9 cellular contexts compared by ENCODE assay signal in genomic region chr1:28144203-28145135, GRCh38. TPM values are rescaled to one million over a fixed set of nuclear protein-coding genes. Genes with fewer than 3 reads are reported as not detected.
DNase-seq lines count a peak whose midpoint lies in the region; ATAC-seq and TF ChIP-seq lines count a peak whose summit lies in the region.
"Had no signal": no experiment of that assay in that cellular context is flagged by ENCODE, and none has a peak within 500 bp of the region (broad histone marks: within the 10 kb centered on the region; RNA-seq: fewer than 3 reads in every experiment).

No MANE protein-coding gene starts in this region.

- DNase-seq in activated CD4-positive, alpha-beta T cell treated with anti-CD3 and anti-CD28 coated beads, Interleukin-2, amount 10 ng/mL, durations not matched to agents 7 days and 5 days = peak; percentile 11
- no peak for DNase-seq in activated CD4-positive, alpha-beta T cell treated with anti-CD3 and anti-CD28 coated beads, Interleukin-2, amount 50 U/mL, for 4 hours
- DNase-seq in RKO (ENCODE audit: low spot score) = peak; percentile 30
- DNase-seq in left lung = no peak
- DNase-seq in heart left ventricle = no peak
- no peak for DNase-seq in immature natural killer cell
- DNase-seq in right atrium auricular region (ENCODE audit: low spot score) = no peak

- ATAC-seq in HG02763 (IDR thresholded peaks at IDR 0.05; ENCODE audit: unreplicated experiment) (peak; percentile 60), left lung (peak; percentile 49), heart left ventricle (no peak)

- TF ChIP-seq POLR2A in heart left ventricle (IDR thresholded peaks at IDR 0.05) = no peak

- no peak overlapping the region for H3K4me3 ChIP-seq in left lung
- H3K4me3 ChIP-seq in heart left ventricle = no peak overlapping the region
- H3K4me3 ChIP-seq in right atrium auricular region = no peak overlapping the region

- intact Hi-C loops in left lung (cut with DNase I) = no loop called here
- intact Hi-C loops in heart left ventricle (cut with DNase I) = no loop called here

- no peak overlapping the region for H3K27ac Mint-ChIP-seq in activated CD4-positive, alpha-beta T cell treated with anti-CD3 and anti-CD28 coated beads, Interleukin-2, amount 10 ng/mL, durations not matched to agents 7 days and 5 days
- no peak overlapping the region for H3K27ac Mint-ChIP-seq in immature natural killer cell

- H3K4me1 ChIP-seq in left lung (peaks cover 0 to 47% of the 10 kb centered on the region in 2 donors), heart left ventricle (peaks cover 0 to 12% (median 0%) of the 10 kb centered on the region in 12 donors), right atrium auricular region (no peaks in the 10 kb centered on the region)

- H3K36me3 ChIP-seq in left lung = peaks cover 0 to 26% of the 10 kb centered on the region in 2 donors
- peaks cover 0 to 8% (median 0%) of the 10 kb centered on the region in 9 donors for H3K36me3 ChIP-seq in heart left ventricle
- H3K36me3 ChIP-seq in right atrium auricular region = no peaks in the 10 kb centered on the region

- H3K27me3 Mint-ChIP-seq in activated CD4-positive, alpha-beta T cell treated with anti-CD3 and anti-CD28 coated beads, Interleukin-2, amount 10 ng/mL, durations not matched to agents 7 days and 5 days = peaks cover 41% of the 10 kb centered on the region
- H3K27me3 Mint-ChIP-seq in immature natural killer cell (ENCODE audit: low read depth in 3 of 3) = peaks cover 0 to 3% (median 0%) of the 10 kb centered on the region in 3 donors

- 77 to 81% (median 79%) methylated on average over 5 of the region's 5 CpGs for WGBS in heart left ventricle, 4 donors

- no peak overlapping the region for H3K4me3 Mint-ChIP-seq in activated CD4-positive, alpha-beta T cell treated with anti-CD3 and anti-CD28 coated beads, Interleukin-2, amount 10 ng/mL, durations not matched to agents 7 days and 5 days
- H3K4me3 Mint-ChIP-seq in immature natural killer cell = no peak overlapping the region

- H3K27ac ChIP-seq in left lung (peak overlapping the region in 1 of 2 donors; percentile 23), heart left ventricle (no peak overlapping the region), right atrium auricular region (no peak overlapping the region)
- H3K27ac ChIP-seq: C4-2B had no signal

- POLR2A ChIA-PET in activated CD4-positive, alpha-beta T cell treated with anti-CD3 and anti-CD28 coated beads, Interleukin-2, amount 10 ng/mL, durations not matched to agents 7 days and 5 days (lab: Charles Lee) = no interaction called here

- TF ChIP-seq CTCF in left lung (IDR thresholded peaks at IDR 0.05) (no peak), heart left ventricle (IDR thresholded peaks at IDR 0.05) (no peak), right atrium auricular region (IDR thresholded peaks at IDR 0.05) (no peak)

- CTCF ChIA-PET in activated CD4-positive, alpha-beta T cell treated with anti-CD3 and anti-CD28 coated beads, Interleukin-2, amount 10 ng/mL, durations not matched to agents 7 days and 5 days (lab: Charles Lee) = interaction anchor here (0.9 to 1.4 kb wide), 2 partner anchors 12 to 29 kb away, joined by 3 to 5 read pairs; no protein-coding TSS in a partner anchor

- H3K36me3 Mint-ChIP-seq in activated CD4-positive, alpha-beta T cell treated with anti-CD3 and anti-CD28 coated beads, Interleukin-2, amount 10 ng/mL, durations not matched to agents 7 days and 5 days (ENCODE audit: low read depth) = no peaks in the 10 kb centered on the region
- H3K36me3 Mint-ChIP-seq in immature natural killer cell = no peaks in the 10 kb centered on the region

- H3K9me3 ChIP-seq in left lung (no peaks in the 10 kb centered on the region), heart left ventricle (no peaks in the 10 kb centered on the region), right atrium auricular region (no peaks in the 10 kb centered on the region)

- no peaks in the 10 kb centered on the region for H3K9me3 Mint-ChIP-seq in activated CD4-positive, alpha-beta T cell treated with anti-CD3 and anti-CD28 coated beads, Interleukin-2, amount 10 ng/mL, durations not matched to agents 7 days and 5 days
- no peaks in the 10 kb centered on the region for H3K9me3 Mint-ChIP-seq in immature natural killer cell

- H3K4me1 Mint-ChIP-seq in activated CD4-positive, alpha-beta T cell treated with anti-CD3 and anti-CD28 coated beads, Interleukin-2, amount 10 ng/mL, durations not matched to agents 7 days and 5 days = peaks cover 9% of the 10 kb centered on the region
- H3K4me1 Mint-ChIP-seq in immature natural killer cell = no peaks in the 10 kb centered on the region

- no peaks in the 10 kb centered on the region for H3K27me3 ChIP-seq in left lung
- no peaks in the 10 kb centered on the region for H3K27me3 ChIP-seq in heart left ventricle
- H3K27me3 ChIP-seq in right atrium auricular region = no peaks in the 10 kb centered on the region

RNA-seq across cellular contexts. Expression of gene PTAFR, which starts 32.0 kb away (rescaled TPM):
- total RNA-seq in activated CD4-positive, alpha-beta T cell treated with anti-CD3 and anti-CD28 coated beads, Interleukin-2, amount 10 ng/mL, durations not matched to agents 7 days and 5 days = under 1 TPM; 0.20 to 0.56 TPM
- total RNA-seq in left lung (10 to 100 TPM; 19.4 to 59.7 TPM), heart left ventricle (10 to 100 TPM in 2 of 9 donors, 1 to 10 TPM in 7; 1.5 to 23.5 (median 2.2) TPM), right atrium auricular region (1 to 10 TPM; 1.3 to 4.6 TPM)
- polyA plus RNA-seq in heart left ventricle (1 to 10 TPM in 1 of 2 donors, under 1 TPM in 1; 0.42 to 2.1 TPM), immature natural killer cell (1 to 10 TPM; 1.5 to 9.4 (median 2.6) TPM)

RNA-seq across cellular contexts. Expression of gene EYA3, which starts 56.1 kb away (rescaled TPM):
- 10 to 100 TPM; 27.8 to 30.7 TPM for total RNA-seq in activated CD4-positive, alpha-beta T cell treated with anti-CD3 and anti-CD28 coated beads, Interleukin-2, amount 10 ng/mL, durations not matched to agents 7 days and 5 days
- total RNA-seq in left lung = 10 to 100 TPM; 22.9 to 28.4 TPM
- 10 to 100 TPM; 13.3 to 23.3 (median 18.8) TPM for total RNA-seq in heart left ventricle
- 1 to 10 TPM; 5.8 to 8.2 TPM for polyA plus RNA-seq in heart left ventricle
- 10 to 100 TPM in 1 of 3 donors, 1 to 10 TPM in 2; 7.8 to 15.6 (median 9.3) TPM for polyA plus RNA-seq in immature natural killer cell
- total RNA-seq in right atrium auricular region = 10 to 100 TPM; 13.6 to 15.6 TPM

Comparison
In these comparisons a context has a peak if more than half of its experiments do, and no peak if none do; other contexts are left out.
1. DNase-seq: peak in activated CD4-positive, alpha-beta T cell treated with anti-CD3 and anti-CD28 coated beads, Interleukin-2, amount 10 ng/mL, durations not matched to agents 7 days and 5 days (single experiment) and RKO (single experiment); none in activated CD4-positive, alpha-beta T cell treated with anti-CD3 and anti-CD28 coated beads, Interleukin-2, amount 50 U/mL, for 4 hours (0 of 2), left lung (0 of 2), heart left ventricle (0 of 5), immature natural killer cell (0 of 3) and right atrium auricular region (single experiment).
2. ATAC-seq: peak in HG02763 (single experiment) and left lung (single experiment); none in heart left ventricle (0 of 4).